14 cellular contexts compared by ENCODE assay signal in genomic region chr3:58564456-58565160, GRCh38. TPM values are rescaled to one million over a fixed set of nuclear protein-coding genes. Genes with fewer than 3 reads are reported as not detected.
DNase-seq lines count a peak whose midpoint lies in the region; TF ChIP-seq lines count a peak whose summit lies in the region.
"Had no signal": no experiment of that assay in that cellular context is flagged by ENCODE, and none has a peak within 500 bp of the region (broad histone marks: within the 10 kb centered on the region; RNA-seq: fewer than 3 reads in every experiment).

No MANE protein-coding gene starts in this region.

- peak; percentile 25 for DNase-seq in activated effector memory CD4-positive, alpha-beta T cell treated with anti-CD3 and anti-CD28 coated beads, Interleukin-2, amount 50 U/mL, for 16 hours
- no peak for DNase-seq in activated effector memory CD4-positive, alpha-beta T cell treated with Interleukin-2 at 50 U/mL for 16 hours
- DNase-seq in amniotic epithelial cell (ENCODE audit: low read depth) (peak; percentile 49), iris pigment epithelial cell (ENCODE audit: low read depth) (peak; percentile 62), type B pancreatic cell (ENCODE audit: extremely low spot score, unreplicated experiment) (peak; percentile 48), SKM-1 (lab: John Stamatoyannopoulos, UW; ENCODE audit: unreplicated experiment) (no peak), NCI-H2196 (lab: John Stamatoyannopoulos, UW; ENCODE audit: unreplicated experiment) (no peak)
- DNase-seq in T-helper 2 cell treated with Interferon-gamma antibody and Interleukin-4, amounts not matched to agents 5 μg/mL and 100 μg/mL, for 36 hours (ENCODE audit: low spot score), result no peak
- DNase-seq: activated gamma-delta T cell treated with Interleukin-2 at 50 U/mL for 16 hours; effector memory CD8-positive, alpha-beta T cell; Kasumi-1; NCI-H774; spleen had no signal

- H3K4me1 Mint-ChIP-seq in type B pancreatic cell (ENCODE audit: unreplicated experiment), result peaks cover 11% of the 10 kb centered on the region
- no peaks in the 10 kb centered on the region for H3K4me1 Mint-ChIP-seq in T-helper 2 cell treated with Interferon-gamma antibody and Interleukin-4, amounts not matched to agents 5 μg/mL and 100 μg/mL, for 36 hours (ENCODE audit: low read depth)

- H3K27ac Mint-ChIP-seq in type B pancreatic cell, result peak overlapping the region; percentile 86
- no peak overlapping the region for H3K27ac Mint-ChIP-seq in T-helper 2 cell treated with Interferon-gamma antibody and Interleukin-4, amounts not matched to agents 5 μg/mL and 100 μg/mL, for 36 hours
- H3K27ac Mint-ChIP-seq: effector memory CD8-positive, alpha-beta T cell; stimulated activated effector memory CD8-positive, alpha-beta T cell treated with anti-CD3 and anti-CD28 coated beads, Interleukin-12 subunit alpha, Interleukin-12 subunit beta, amount 100 ng/mL, for 72 hours had no signal

- TF ChIP-seq CTCF in type B pancreatic cell (conservative IDR thresholded peaks at IDR 0.05), result no peak

- H3K4me3 Mint-ChIP-seq in type B pancreatic cell, result no peak overlapping the region
- no peak overlapping the region for H3K4me3 Mint-ChIP-seq in T-helper 2 cell treated with Interferon-gamma antibody and Interleukin-4, amounts not matched to agents 5 μg/mL and 100 μg/mL, for 36 hours
- H3K4me3 Mint-ChIP-seq: effector memory CD8-positive, alpha-beta T cell; stimulated activated effector memory CD8-positive, alpha-beta T cell treated with anti-CD3 and anti-CD28 coated beads, Interleukin-12 subunit alpha, Interleukin-12 subunit beta, amount 100 ng/mL, for 72 hours had no signal

- no peaks in the 10 kb centered on the region for H3K36me3 Mint-ChIP-seq in type B pancreatic cell
- H3K36me3 Mint-ChIP-seq in T-helper 2 cell treated with Interferon-gamma antibody and Interleukin-4, amounts not matched to agents 5 μg/mL and 100 μg/mL, for 36 hours (ENCODE audit: low read depth), result no peaks in the 10 kb centered on the region
- H3K36me3 Mint-ChIP-seq: stimulated activated effector memory CD8-positive, alpha-beta T cell treated with anti-CD3 and anti-CD28 coated beads, Interleukin-12 subunit alpha, Interleukin-12 subunit beta, amount 100 ng/mL, for 72 hours had no signal

- no peaks in the 10 kb centered on the region for H3K27me3 Mint-ChIP-seq in type B pancreatic cell
- H3K27me3 Mint-ChIP-seq in T-helper 2 cell treated with Interferon-gamma antibody and Interleukin-4, amounts not matched to agents 5 μg/mL and 100 μg/mL, for 36 hours (ENCODE audit: low read depth), result no peaks in the 10 kb centered on the region

- H3K9me3 Mint-ChIP-seq in type B pancreatic cell, result no peaks in the 10 kb centered on the region
- no peaks in the 10 kb centered on the region for H3K9me3 Mint-ChIP-seq in T-helper 2 cell treated with Interferon-gamma antibody and Interleukin-4, amounts not matched to agents 5 μg/mL and 100 μg/mL, for 36 hours
- H3K9me3 Mint-ChIP-seq: effector memory CD8-positive, alpha-beta T cell; stimulated activated effector memory CD8-positive, alpha-beta T cell treated with anti-CD3 and anti-CD28 coated beads, Interleukin-12 subunit alpha, Interleukin-12 subunit beta, amount 100 ng/mL, for 72 hours had no signal

RNA-seq across cellular contexts. Expression of gene FAM107A, which starts 12.6 kb away (rescaled TPM):
- 2.9 and 4.5 TPM in 2 replicates for total RNA-seq in type B pancreatic cell (ENCODE audit: low replicate concordance)

RNA-seq across cellular contexts. Expression of gene ACOX2, which starts 27.6 kb away (rescaled TPM):
- 5.6 and 6.9 TPM in 2 replicates for total RNA-seq in type B pancreatic cell (ENCODE audit: low replicate concordance)

Comparison
In these comparisons a context has a peak if more than half of its experiments do, and no peak if none do; other contexts are left out.
1. DNase-seq: peak in activated effector memory CD4-positive, alpha-beta T cell treated with anti-CD3 and anti-CD28 coated beads, Interleukin-2, amount 50 U/mL, for 16 hours (single experiment), amniotic epithelial cell (single experiment), iris pigment epithelial cell (single experiment) and type B pancreatic cell (single experiment); none in activated effector memory CD4-positive, alpha-beta T cell treated with Interleukin-2 at 50 U/mL for 16 hours (single experiment), SKM-1 (single experiment), T-helper 2 cell treated with Interferon-gamma antibody and Interleukin-4, amounts not matched to agents 5 μg/mL and 100 μg/mL, for 36 hours (single experiment) and NCI-H2196 (single experiment).